In genomic region chr6:119511024-119511423, GRCh38 we compare ENCODE assay signal across 28 cellular contexts.
"Had no signal": no experiment of that assay in that cellular context is flagged by ENCODE, and none has a peak within 500 bp of the region (broad histone marks: within the 10 kb centered on the region; RNA-seq: fewer than 3 reads in every experiment).

No MANE protein-coding gene starts in this region.

- H3K9me3 ChIP-seq: ascending aorta, colonic mucosa, MG63, Peyer's patch, SJSA1, SK-N-SH had no signal

- FAIRE-seq: TTC549 had no signal

- ATAC-seq: activated CD8-positive, alpha-beta T cell treated with anti-CD3 and anti-CD28 coated beads for 36 hours; PC-3 had no signal

- H3K4me2 ChIP-seq: SK-N-SH had no signal

- H3K36me3 ChIP-seq: ascending aorta, cardiac muscle cell, colonic mucosa, MG63, Peyer's patch, SJSA1 had no signal

- H3K4me3 ChIP-seq: ascending aorta, cardiac muscle cell, colonic mucosa, MG63, Peyer's patch, SJSA1 had no signal

- H3K27ac ChIP-seq: ascending aorta, cardiac muscle cell, colonic mucosa, Peyer's patch, SJSA1 had no signal

- H3K27me3 ChIP-seq: ascending aorta, cardiac muscle cell, colonic mucosa, MG63, Peyer's patch, SJSA1 had no signal

- H3K4me1 ChIP-seq: ascending aorta, colonic mucosa, Peyer's patch, SJSA1 had no signal

- DNase-seq: activated CD4-positive, alpha-beta T cell treated with anti-CD3 and anti-CD28 coated beads, Interleukin-2, amount 10 ng/mL, durations not matched to agents 24 days and 14 days; activated CD4-positive, alpha-beta T cell treated with anti-CD3 and anti-CD28 coated beads, Interleukin-2, amount 50 U/mL, for 4 hours; activated CD8-positive, alpha-beta T cell treated with anti-CD3 and anti-CD28 coated beads for 36 hours; activated gamma-delta T cell; activated naive CD4-positive, alpha-beta T cell treated with Interleukin-2 at 50 U/mL for 16 hours; activated naive CD8-positive, alpha-beta T cell treated with anti-CD3 and anti-CD28 coated beads, Interleukin-2, amount 10 ng/mL, durations not matched to agents 7 days and 5 days; activated T-cell treated with anti-CD3 and anti-CD28 coated beads, Interleukin-2, amount 50 U/mL, for 1 hour; amygdala; colonic mucosa; Kasumi-1; KG1; MG63; NCI-H1048; NCI-H1105 treated with DMSO at 0.1 percent for 48 hours; NCI-H1436; NCI-H1694; NCI-H1930; NCI-H2107; NCI-H526 treated with DMSO at 0.1 percent for 48 hours; PC-3; Peyer's patch; RPMI8226; SHP77 treated with DMSO at 0.1 percent for 48 hours; SK-N-SH had no signal

- H3K9ac ChIP-seq: SK-N-SH had no signal
